In genomic region chr6:114172861-114173260, GRCh38 we compare ENCODE assay signal across 22 cellular contexts.
DNase-seq lines count a peak whose midpoint lies in the region; ATAC-seq, FAIRE-seq and TF ChIP-seq lines count a peak whose summit lies in the region.
"Had no signal": no experiment of that assay in that cellular context is flagged by ENCODE, and none has a peak within 500 bp of the region (broad histone marks: within the 10 kb centered on the region; RNA-seq: fewer than 3 reads in every experiment).

No MANE protein-coding gene starts in this region.

- intact Hi-C loops in Right ventricle myocardium inferior (cut with DNase I) (no loop called here), HepG2 (cut with micrococcal nuclease; ENCODE audit: unreplicated experiment) (loop anchor here (5.0 kb wide), 1 partner anchor 169 kb away; the partner anchor contains the start of gene HS3ST5)

- H3K4me1 ChIP-seq in cardiac muscle cell (ENCODE audit: low read depth) (peaks cover 36% of the 10 kb centered on the region), HepG2 (ENCODE audit: insufficient read depth, low read length) (peaks cover 70% of the 10 kb centered on the region)
- H3K4me1 ChIP-seq: A549 had no signal

- no peak overlapping the region for H3K4me3 ChIP-seq in cardiac muscle cell
- no peak overlapping the region for H3K4me3 ChIP-seq in HepG2 (replicated peaks in 1 of 3; ENCODE audit: insufficient read depth in 1 of 3, low read depth in 2 of 3, low read length in 3 of 3)
- H3K4me3 ChIP-seq: A549; BLaER1 treated with 17β-estradiol and CSF1 and Interleukin-3, amounts not matched to agents 10 nM and 100 nM; GM12878; GM23248 had no signal

- WGBS in HepG2 (ENCODE audit: low lambda C conversion rate), result 65% methylated on average over 1 of the region's 1 CpG

- H3K79me2 ChIP-seq in HepG2 (ENCODE audit: insufficient read depth, low read length), result peaks cover 3% of the 10 kb centered on the region

- DNase-seq in cardiac muscle cell (ENCODE audit: low read depth in 1 of 2, low spot score in 1 of 2), result no peak
- DNase-seq in Right ventricle myocardium inferior (ENCODE audit: missing footprints), result no peak
- no peak for DNase-seq in HepG2 (ENCODE audit: low spot score)
- DNase-seq in OCI-M1 (lab: John Stamatoyannopoulos, UW), result no peak
- DNase-seq: 8988T; ACHN; AML-193; BE2C; CD4-positive, alpha-beta T cell; CD8-positive, alpha-beta memory T cell; DMS79; EL; GDM1; GM23248; HCEC 1CT had no signal

- in situ Hi-C loops in HepG2 (cut with HindIII; ENCODE audit: extremely low pct_ligation_motif_present, low pct_unique_long_range_greater_than_20kb), result no loop called here

- H2AFZ ChIP-seq in HepG2 (ENCODE audit: low read length), result no peak overlapping the region
- H2AFZ ChIP-seq: GM23248 had no signal

- no TSS peak for BruUV-seq in HepG2 (replicated peaks; lab: Mats Ljungman, UMichigan)

- H3K9ac ChIP-seq in HepG2 (ENCODE audit: insufficient read depth, low read depth, low read length), result no peak overlapping the region
- H3K9ac ChIP-seq: BLaER1 treated with 17β-estradiol and CSF1 and Interleukin-3, amounts not matched to agents 10 nM and 100 nM; GM23248 had no signal

- FAIRE-seq in HepG2 (lab: Jason Lieb, UNC), result no peak
- FAIRE-seq: A549, GM12878, GM19239, H54 had no signal

- H3K27me3 ChIP-seq in cardiac muscle cell, result no peaks in the 10 kb centered on the region
- no peaks in the 10 kb centered on the region; a peak in 1 of 5 replicates for H3K27me3 ChIP-seq in HepG2 (ENCODE audit: control insufficient read depth in 1 of 2, insufficient read depth in 2 of 2, low read length in 2 of 2)
- H3K27me3 ChIP-seq: BE2C; BLaER1 treated with 17β-estradiol and CSF1 and Interleukin-3, amounts not matched to agents 10 nM and 100 nM had no signal

- TF ChIP-seq EP300 in HepG2 (IDR thresholded peaks at IDR 0.05; ENCODE audit: low read depth in 2 of 2, low read length in 2 of 2), result no peak
- no peak for TF ChIP-seq EP300 in HepG2 (CRISPR knock-in tag; IDR thresholded peaks at IDR 0.05; ENCODE audit: borderline replicate concordance)

- no peaks in the 10 kb centered on the region for H4K20me1 ChIP-seq in HepG2 (ENCODE audit: insufficient read depth, low read length)
- H4K20me1 ChIP-seq: BLaER1 treated with 17β-estradiol and CSF1 and Interleukin-3, amounts not matched to agents 10 nM and 100 nM had no signal

- no peak for ATAC-seq in Right ventricle myocardium inferior
- ATAC-seq in HepG2, result no peak
- ATAC-seq in HG03175 (IDR thresholded peaks at IDR 0.05; ENCODE audit: unreplicated experiment), result no peak
- ATAC-seq: A549, GM12878 had no signal

- no peak for TF ChIP-seq POLR2A in HepG2 (IDR thresholded peaks at IDR 0.05; ENCODE audit: insufficient read depth in 1 of 2, low read depth in 2 of 2, low read length in 2 of 2)

- no peak for TF ChIP-seq RAD21 in HepG2 (CRISPR knock-in tag; IDR thresholded peaks at IDR 0.05)

- H3K4me2 ChIP-seq in HepG2 (ENCODE audit: low read depth, low read length), result no peak overlapping the region
- H3K4me2 ChIP-seq: A549; BLaER1 treated with 17β-estradiol and CSF1 and Interleukin-3, amounts not matched to agents 10 nM and 100 nM had no signal

- CTCF ChIA-PET in HepG2 (lab: Yijun Ruan, JAX; ENCODE audit: low intra/inter-chr PET ratio, low total read pairs), result no interaction called here

- TF ChIP-seq CTCF in cardiac muscle cell (IDR thresholded peaks at IDR 0.05; ENCODE audit: low read depth, low read length), result no peak
- TF ChIP-seq CTCF in VCaP (conservative IDR thresholded peaks at IDR 0.05), result no peak
- TF ChIP-seq CTCF in HepG2 (CRISPR knock-in tag; IDR thresholded peaks at IDR 0.05), result no peak

- POLR2A ChIA-PET in HepG2 (lab: Yijun Ruan, JAX), result interaction anchor here (6.5 kb wide), 1 partner anchor 29 kb away, joined by 72 read pairs; no protein-coding TSS in a partner anchor

- H3K9me3 ChIP-seq in cardiac muscle cell (ENCODE audit: low read depth), result no peaks in the 10 kb centered on the region
- no peaks in the 10 kb centered on the region for H3K9me3 ChIP-seq in HepG2 (ENCODE audit: low read length)
- H3K9me3 ChIP-seq: A549; BE2C; BLaER1 treated with 17β-estradiol and CSF1 and Interleukin-3, amounts not matched to agents 10 nM and 100 nM had no signal

- H3K36me3 ChIP-seq in cardiac muscle cell (no peaks in the 10 kb centered on the region), HepG2 (replicated peaks in 1 of 2; ENCODE audit: control insufficient read depth in 1 of 2, insufficient read depth in 2 of 2, low read length in 2 of 2) (no peaks in the 10 kb centered on the region; a peak in 1 of 5 replicates)
- H3K36me3 ChIP-seq: BE2C; BLaER1 treated with 17β-estradiol and CSF1 and Interleukin-3, amounts not matched to agents 10 nM and 100 nM had no signal

- H3K27ac ChIP-seq in cardiac muscle cell (peak overlapping the region; percentile 34), VCaP (peak overlapping the region; percentile 23; the same call in 1 of the 2 replicates), HepG2 (ENCODE audit: extremely low read length, insufficient read depth, low read length) (peak overlapping the region; percentile 2)
- H3K27ac ChIP-seq: A549; BLaER1 treated with 17β-estradiol and CSF1 and Interleukin-3, amounts not matched to agents 10 nM and 100 nM; GM23248 had no signal

TF ChIP-seq in HepG2, 621 proteins besides CTCF, POLR2A, EP300 and RAD21:
- TF ChIP-seq ZXDC (CRISPR knock-in tag; IDR thresholded peaks at IDR 0.05) (no peak), UBTF (CRISPR knock-in tag; IDR thresholded peaks at IDR 0.05) (no peak), ARHGAP35 (CRISPR knock-in tag; IDR thresholded peaks at IDR 0.05; ENCODE audit: borderline replicate concordance) (no peak), ZSCAN21 (CRISPR knock-in tag; IDR thresholded peaks at IDR 0.05; ENCODE audit: borderline replicate concordance) (no peak), ZNF569 (CRISPR knock-in tag; IDR thresholded peaks at IDR 0.05; ENCODE audit: borderline replicate concordance) (no peak)
